Comparison of ENCODE assay signal across 1 cellular context in the genomic region with DNA sequence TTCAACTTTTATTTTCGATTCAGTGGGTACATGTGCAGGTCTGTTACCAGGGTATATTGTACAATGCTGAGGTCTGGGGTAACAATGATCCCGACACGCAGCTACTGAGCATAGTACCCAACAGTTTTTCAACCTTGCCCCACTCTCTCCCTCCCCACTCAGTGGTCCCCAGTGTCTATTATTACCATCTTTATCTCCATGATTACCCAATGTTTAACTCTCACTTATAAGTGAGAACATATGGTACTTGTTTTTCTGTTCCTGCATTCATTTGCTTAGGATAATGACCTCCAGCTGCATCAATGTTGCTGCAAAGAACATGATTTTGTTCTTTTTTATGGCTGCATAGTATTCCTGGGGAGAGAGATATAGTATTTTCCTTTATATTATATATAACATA.
TF ChIP-seq lines count a peak whose summit lies in the region.

No MANE protein-coding gene starts in this region.

TF ChIP-seq in HCT116, 20 proteins besides CTCF, POLR2A, EP300 and RAD21:
- TF ChIP-seq FOSL1 (IDR thresholded peaks at IDR 0.05; ENCODE audit: low read depth), result no peak
- TF ChIP-seq, protein P1, sequence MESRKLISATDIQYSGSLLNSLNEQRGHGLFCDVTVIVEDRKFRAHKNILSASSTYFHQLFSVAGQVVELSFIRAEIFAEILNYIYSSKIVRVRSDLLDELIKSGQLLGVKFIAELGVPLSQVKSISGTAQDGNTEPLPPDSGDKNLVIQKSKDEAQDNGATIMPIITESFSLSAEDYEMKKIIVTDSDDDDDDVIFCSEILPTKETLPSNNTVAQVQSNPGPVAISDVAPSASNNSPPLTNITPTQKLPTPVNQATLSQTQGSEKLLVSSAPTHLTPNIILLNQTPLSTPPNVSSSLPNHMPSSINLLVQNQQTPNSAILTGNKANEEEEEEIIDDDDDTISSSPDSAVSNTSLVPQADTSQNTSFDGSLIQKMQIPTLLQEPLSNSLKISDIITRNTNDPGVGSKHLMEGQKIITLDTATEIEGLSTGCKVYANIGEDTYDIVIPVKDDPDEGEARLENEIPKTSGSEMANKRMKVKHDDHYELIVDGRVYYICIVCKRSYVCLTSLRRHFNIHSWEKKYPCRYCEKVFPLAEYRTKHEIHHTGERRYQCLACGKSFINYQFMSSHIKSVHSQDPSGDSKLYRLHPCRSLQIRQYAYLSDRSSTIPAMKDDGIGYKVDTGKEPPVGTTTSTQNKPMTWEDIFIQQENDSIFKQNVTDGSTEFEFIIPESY (IDR thresholded peaks at IDR 0.05; ENCODE audit: extremely low read depth, insufficient replicate concordance, low read length), result no peak
- TF ChIP-seq EGR1 (IDR thresholded peaks at IDR 0.05; ENCODE audit: low read depth), result no peak
- no peak for TF ChIP-seq EZH2 (IDR thresholded peaks at IDR 0.05)
- no peak for TF ChIP-seq EZH2phosphoT487 (IDR thresholded peaks at IDR 0.05; ENCODE audit: borderline replicate concordance)
- TF ChIP-seq, protein P2, sequence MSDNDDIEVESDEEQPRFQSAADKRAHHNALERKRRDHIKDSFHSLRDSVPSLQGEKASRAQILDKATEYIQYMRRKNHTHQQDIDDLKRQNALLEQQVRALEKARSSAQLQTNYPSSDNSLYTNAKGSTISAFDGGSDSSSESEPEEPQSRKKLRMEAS (IDR thresholded peaks at IDR 0.05), result no peak
- TF ChIP-seq, protein P3, sequence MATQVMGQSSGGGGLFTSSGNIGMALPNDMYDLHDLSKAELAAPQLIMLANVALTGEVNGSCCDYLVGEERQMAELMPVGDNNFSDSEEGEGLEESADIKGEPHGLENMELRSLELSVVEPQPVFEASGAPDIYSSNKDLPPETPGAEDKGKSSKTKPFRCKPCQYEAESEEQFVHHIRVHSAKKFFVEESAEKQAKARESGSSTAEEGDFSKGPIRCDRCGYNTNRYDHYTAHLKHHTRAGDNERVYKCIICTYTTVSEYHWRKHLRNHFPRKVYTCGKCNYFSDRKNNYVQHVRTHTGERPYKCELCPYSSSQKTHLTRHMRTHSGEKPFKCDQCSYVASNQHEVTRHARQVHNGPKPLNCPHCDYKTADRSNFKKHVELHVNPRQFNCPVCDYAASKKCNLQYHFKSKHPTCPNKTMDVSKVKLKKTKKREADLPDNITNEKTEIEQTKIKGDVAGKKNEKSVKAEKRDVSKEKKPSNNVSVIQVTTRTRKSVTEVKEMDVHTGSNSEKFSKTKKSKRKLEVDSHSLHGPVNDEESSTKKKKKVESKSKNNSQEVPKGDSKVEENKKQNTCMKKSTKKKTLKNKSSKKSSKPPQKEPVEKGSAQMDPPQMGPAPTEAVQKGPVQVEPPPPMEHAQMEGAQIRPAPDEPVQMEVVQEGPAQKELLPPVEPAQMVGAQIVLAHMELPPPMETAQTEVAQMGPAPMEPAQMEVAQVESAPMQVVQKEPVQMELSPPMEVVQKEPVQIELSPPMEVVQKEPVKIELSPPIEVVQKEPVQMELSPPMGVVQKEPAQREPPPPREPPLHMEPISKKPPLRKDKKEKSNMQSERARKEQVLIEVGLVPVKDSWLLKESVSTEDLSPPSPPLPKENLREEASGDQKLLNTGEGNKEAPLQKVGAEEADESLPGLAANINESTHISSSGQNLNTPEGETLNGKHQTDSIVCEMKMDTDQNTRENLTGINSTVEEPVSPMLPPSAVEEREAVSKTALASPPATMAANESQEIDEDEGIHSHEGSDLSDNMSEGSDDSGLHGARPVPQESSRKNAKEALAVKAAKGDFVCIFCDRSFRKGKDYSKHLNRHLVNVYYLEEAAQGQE (IDR thresholded peaks at IDR 0.05; ENCODE audit: low read depth), result no peak
- no peak for TF ChIP-seq CEBPB (IDR thresholded peaks at IDR 0.05; ENCODE audit: low read depth)
- no peak for TF ChIP-seq ZNF274 (IDR thresholded peaks at IDR 0.05; ENCODE audit: low read depth, low read length)
- no peak for TF ChIP-seq SP1 (IDR thresholded peaks at IDR 0.05; ENCODE audit: low read depth)
- TF ChIP-seq POLR2AphosphoS5 (IDR thresholded peaks at IDR 0.05; ENCODE audit: low read depth, low read length), result no peak
- TF ChIP-seq YY1 (IDR thresholded peaks at IDR 0.05; ENCODE audit: extremely low read depth, insufficient replicate concordance, low read depth, low read length), result no peak
- TF ChIP-seq SIN3A (IDR thresholded peaks at IDR 0.05; ENCODE audit: low read depth), result no peak
- no peak for TF ChIP-seq SRF (IDR thresholded peaks at IDR 0.05; ENCODE audit: low read depth)
- TF ChIP-seq ZFX (IDR thresholded peaks at IDR 0.05), result no peak
- no peak for TF ChIP-seq ELF1 (IDR thresholded peaks at IDR 0.05; ENCODE audit: borderline replicate concordance, low read depth)
- TF ChIP-seq, protein P4, sequence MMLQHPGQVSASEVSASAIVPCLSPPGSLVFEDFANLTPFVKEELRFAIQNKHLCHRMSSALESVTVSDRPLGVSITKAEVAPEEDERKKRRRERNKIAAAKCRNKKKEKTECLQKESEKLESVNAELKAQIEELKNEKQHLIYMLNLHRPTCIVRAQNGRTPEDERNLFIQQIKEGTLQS (IDR thresholded peaks at IDR 0.05), result no peak
- TF ChIP-seq TCF7L2 (IDR thresholded peaks at IDR 0.05; ENCODE audit: borderline replicate concordance, extremely low read depth, insufficient read depth, insufficient read length), result no peak
- no peak for TF ChIP-seq JUND (IDR thresholded peaks at IDR 0.05)
